Comparison of ENCODE assay signal across 1 cellular context in the genomic region with DNA sequence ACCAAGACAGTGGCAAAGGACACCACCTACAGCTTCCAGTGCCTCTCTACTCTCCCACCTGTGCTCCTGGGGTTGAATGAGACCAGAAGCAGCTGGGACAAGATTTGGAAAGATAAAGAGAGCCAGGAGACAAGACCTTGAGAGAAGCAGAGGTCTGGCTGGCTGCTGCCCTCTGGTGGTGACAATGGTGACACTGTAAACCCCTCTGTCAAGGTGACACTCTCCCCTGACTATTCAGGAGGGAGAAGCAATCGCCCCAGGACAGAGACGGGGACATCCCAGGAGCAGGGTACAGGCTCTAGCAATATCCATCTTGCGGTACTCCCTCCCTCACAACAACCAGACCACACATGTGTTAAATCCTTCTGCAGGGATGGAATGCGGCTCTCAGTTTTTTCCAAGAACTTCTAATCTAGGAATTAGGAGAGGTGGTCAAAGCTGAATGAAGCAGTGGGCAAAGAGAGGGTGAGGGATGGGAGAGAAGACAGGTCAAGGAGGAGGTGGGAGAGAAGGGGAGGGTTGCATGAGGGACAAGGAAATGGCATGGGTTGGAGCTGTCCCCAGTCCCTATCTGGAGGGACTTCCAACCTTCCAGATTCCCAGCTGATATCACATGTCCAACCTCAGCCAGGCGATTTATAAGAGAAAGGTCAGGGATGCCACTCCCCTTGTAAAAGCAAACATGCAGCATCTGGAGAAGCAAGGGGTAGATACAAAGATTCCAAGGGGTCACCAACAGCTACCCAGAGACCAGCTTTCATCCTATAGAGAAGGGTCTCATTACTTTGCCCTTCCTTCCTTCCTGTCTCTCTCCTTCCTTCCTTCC.
A peak's percentile ranks its signal among the peaks of the same experiment; 100 is the strongest.
TF ChIP-seq lines count a peak whose summit lies in the region.

No MANE protein-coding gene starts in this region.

TF ChIP-seq in HepG2, 621 proteins besides CTCF, POLR2A, EP300 and RAD21 (continued from another document):
- 0 out of 2 replicates have a peak, but pooled peaks have one; percentile 48 for TF ChIP-seq ZNF567 (CRISPR knock-in tag; IDR thresholded peaks at IDR 0.05; ENCODE audit: borderline replicate concordance)
- peak; percentile 40; the same call in 1 of the 2 replicates for TF ChIP-seq TBX2 (CRISPR knock-in tag; IDR thresholded peaks at IDR 0.05; ENCODE audit: borderline replicate concordance)
- 0 out of 2 replicates have a peak, but pooled peaks have one; percentile 38 for TF ChIP-seq NR0B2 (CRISPR knock-in tag; IDR thresholded peaks at IDR 0.05)
- TF ChIP-seq KAT2B (IDR thresholded peaks at IDR 0.05; ENCODE audit: borderline replicate concordance, low read depth, low read length): no peak
- TF ChIP-seq HIVEP1 (CRISPR knock-in tag; IDR thresholded peaks at IDR 0.05): peak; percentile 50; the same call in 1 of the 2 replicates
- TF ChIP-seq ZMAT5 (CRISPR knock-in tag; IDR thresholded peaks at IDR 0.05; ENCODE audit: borderline replicate concordance, low read depth): no peak
- no peak for TF ChIP-seq FOXA3 (CRISPR knock-in tag; IDR thresholded peaks at IDR 0.05)
- TF ChIP-seq ARID3A (IDR thresholded peaks at IDR 0.05; ENCODE audit: low read depth, low read length): no peak
- TF ChIP-seq FOXA1 (IDR thresholded peaks at IDR 0.05): no peak
- 0 out of 2 replicates have a peak, but pooled peaks have one; percentile 52 for TF ChIP-seq FOXA1 (CRISPR knock-in tag; IDR thresholded peaks at IDR 0.05)
- TF ChIP-seq ZNF83 (CRISPR knock-in tag; IDR thresholded peaks at IDR 0.05; ENCODE audit: borderline replicate concordance): 0 out of 2 replicates have a peak, but pooled peaks have one; percentile 17
- TF ChIP-seq, protein P1, sequence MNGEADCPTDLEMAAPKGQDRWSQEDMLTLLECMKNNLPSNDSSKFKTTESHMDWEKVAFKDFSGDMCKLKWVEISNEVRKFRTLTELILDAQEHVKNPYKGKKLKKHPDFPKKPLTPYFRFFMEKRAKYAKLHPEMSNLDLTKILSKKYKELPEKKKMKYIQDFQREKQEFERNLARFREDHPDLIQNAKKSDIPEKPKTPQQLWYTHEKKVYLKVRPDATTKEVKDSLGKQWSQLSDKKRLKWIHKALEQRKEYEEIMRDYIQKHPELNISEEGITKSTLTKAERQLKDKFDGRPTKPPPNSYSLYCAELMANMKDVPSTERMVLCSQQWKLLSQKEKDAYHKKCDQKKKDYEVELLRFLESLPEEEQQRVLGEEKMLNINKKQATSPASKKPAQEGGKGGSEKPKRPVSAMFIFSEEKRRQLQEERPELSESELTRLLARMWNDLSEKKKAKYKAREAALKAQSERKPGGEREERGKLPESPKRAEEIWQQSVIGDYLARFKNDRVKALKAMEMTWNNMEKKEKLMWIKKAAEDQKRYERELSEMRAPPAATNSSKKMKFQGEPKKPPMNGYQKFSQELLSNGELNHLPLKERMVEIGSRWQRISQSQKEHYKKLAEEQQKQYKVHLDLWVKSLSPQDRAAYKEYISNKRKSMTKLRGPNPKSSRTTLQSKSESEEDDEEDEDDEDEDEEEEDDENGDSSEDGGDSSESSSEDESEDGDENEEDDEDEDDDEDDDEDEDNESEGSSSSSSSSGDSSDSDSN (CRISPR knock-in tag; IDR thresholded peaks at IDR 0.05): 0 out of 2 replicates have a peak, but pooled peaks have one; percentile 16
- TF ChIP-seq CEBPG (CRISPR knock-in tag; IDR thresholded peaks at IDR 0.05): no peak
- peak; percentile 34; the same call in 1 of the 2 replicates for TF ChIP-seq FOSL2 (CRISPR knock-in tag; IDR thresholded peaks at IDR 0.05)
- no peak for TF ChIP-seq ZSCAN20 (CRISPR knock-in tag; IDR thresholded peaks at IDR 0.05; ENCODE audit: borderline replicate concordance)
- 0 out of 2 replicates have a peak, but pooled peaks have one; percentile 25 for TF ChIP-seq ZNF232 (CRISPR knock-in tag; IDR thresholded peaks at IDR 0.05; ENCODE audit: borderline replicate concordance)
- peak; percentile 30; the same call in 1 of the 2 replicates for TF ChIP-seq KDM2A (CRISPR knock-in tag; IDR thresholded peaks at IDR 0.05; ENCODE audit: borderline replicate concordance, low read depth)
